ENCODE assay signal across 17 cellular contexts in genomic region chr1:113972954-113973353, GRCh38. TPM values are rescaled to one million over a fixed set of nuclear protein-coding genes. Genes with fewer than 3 reads are reported as not detected.
"Had no signal": no experiment of that assay in that cellular context is flagged by ENCODE, and none has a peak within 500 bp of the region (broad histone marks: within the 10 kb centered on the region; RNA-seq: fewer than 3 reads in every experiment).

No MANE protein-coding gene starts in this region.

- DNase-seq: activated CD4-positive, alpha-beta memory T cell treated with anti-CD3 and anti-CD28 coated beads for 36 hours; activated CD8-positive, alpha-beta memory T cell treated with anti-CD3 and anti-CD28 coated beads, Interleukin-2, amount 10 ng/mL, durations not matched to agents 7 days and 5 days; activated naive CD4-positive, alpha-beta T cell; gastrocnemius medialis; kidney; stimulated activated CD4-positive, alpha-beta T cell treated with anti-CD3 and anti-CD28 coated beads, Interleukin-4, amount 100 ng/mL, for 1 hour; stimulated activated naive CD4-positive, alpha-beta T cell; WERI-Rb-1 had no signal

- H3K9me3 Mint-ChIP-seq: activated CD4-positive, alpha-beta memory T cell treated with anti-CD3 and anti-CD28 coated beads for 36 hours had no signal

- ATAC-seq: activated CD8-positive, alpha-beta memory T cell treated with anti-CD3 and anti-CD28 coated beads, Interleukin-2, amount 10 ng/mL, durations not matched to agents 7 days and 5 days; esophagus mucosa; gastrocnemius medialis; left lobe of liver; pancreas; sciatic nerve had no signal

- H3K9me3 ChIP-seq: ascending aorta, gastrocnemius medialis, pancreas had no signal

- H3K27me3 Mint-ChIP-seq: activated CD4-positive, alpha-beta memory T cell treated with anti-CD3 and anti-CD28 coated beads for 36 hours; activated CD8-positive, alpha-beta memory T cell treated with anti-CD3 and anti-CD28 coated beads, Interleukin-2, amount 10 ng/mL, durations not matched to agents 7 days and 5 days had no signal

- H3K4me3 Mint-ChIP-seq: activated CD4-positive, alpha-beta memory T cell treated with anti-CD3 and anti-CD28 coated beads for 36 hours; activated CD8-positive, alpha-beta memory T cell treated with anti-CD3 and anti-CD28 coated beads, Interleukin-2, amount 10 ng/mL, durations not matched to agents 7 days and 5 days had no signal

- H3K4me3 ChIP-seq: ascending aorta, coronary artery, gastrocnemius medialis, lung, pancreas, smooth muscle cell had no signal

- H3K4me1 ChIP-seq: pancreas had no signal

- H3K27ac Mint-ChIP-seq: activated CD4-positive, alpha-beta memory T cell treated with anti-CD3 and anti-CD28 coated beads for 36 hours; activated CD8-positive, alpha-beta memory T cell treated with anti-CD3 and anti-CD28 coated beads, Interleukin-2, amount 10 ng/mL, durations not matched to agents 7 days and 5 days had no signal

- H3K27me3 ChIP-seq: ascending aorta, gastrocnemius medialis, pancreas had no signal

- H3K27ac ChIP-seq: ascending aorta, coronary artery, gastrocnemius medialis, pancreas, WERI-Rb-1 had no signal

RNA-seq across cellular contexts. Expression of gene OLFML3, which starts 6.3 kb away (rescaled TPM):
- polyA plus RNA-seq: neural cell had no signal
